23 cellular contexts compared by ENCODE assay signal in the genomic region with DNA sequence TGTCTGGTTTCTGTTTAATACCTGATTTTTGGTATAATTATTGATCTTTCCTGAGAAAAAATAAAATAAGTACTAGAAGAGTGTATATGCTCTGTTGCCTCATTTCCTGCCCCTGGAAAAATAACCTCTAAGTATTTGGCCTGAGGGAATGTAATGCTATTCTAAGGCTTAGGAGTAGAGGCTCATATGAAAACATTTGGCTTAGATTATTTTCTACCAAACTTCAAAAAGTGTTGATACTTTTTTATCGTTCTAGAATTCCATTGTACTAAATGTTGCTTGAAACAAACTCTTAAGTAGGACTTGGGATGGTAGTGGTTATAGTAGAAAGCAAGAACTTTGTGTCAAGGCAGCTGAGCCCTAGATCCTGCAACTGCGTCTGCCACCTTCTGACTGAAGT. TPM values are rescaled to one million over a fixed set of nuclear protein-coding genes. Genes with fewer than 3 reads are reported as not detected.
DNase-seq lines count a peak whose midpoint lies in the region; ATAC-seq, FAIRE-seq and TF ChIP-seq lines count a peak whose summit lies in the region.
"Had no signal": no experiment of that assay in that cellular context is flagged by ENCODE, and none has a peak within 500 bp of the region (broad histone marks: within the 10 kb centered on the region; RNA-seq: fewer than 3 reads in every experiment).

No MANE protein-coding gene starts in this region.

- TF ChIP-seq CTCF in HEK293 (tag by site-specific recombination; IDR thresholded peaks at IDR 0.05), result no peak
- no peak for TF ChIP-seq CTCF in astrocyte (IDR thresholded peaks at IDR 0.05; ENCODE audit: insufficient read depth, low read depth, low read length)
- no peak for TF ChIP-seq CTCF in keratinocyte (optimal IDR thresholded peaks at IDR 0.05 in 1 of 3, IDR thresholded peaks at IDR 0.05 in 1 of 3, conservative IDR thresholded peaks at IDR 0.05 in 1 of 3; ENCODE audit: extremely low read depth in 1 of 3, insufficient read depth in 2 of 3, low read length in 3 of 3)
- TF ChIP-seq CTCF in PC-3 (conservative IDR thresholded peaks at IDR 0.05; ENCODE audit: low read depth, low read length), result no peak

- no peak for ATAC-seq in PC-3
- ATAC-seq: stimulated activated naive CD8-positive, alpha-beta T cell treated with anti-CD3 and anti-CD28 coated beads, Interleukin-15, amount 100 ng/mL, for 72 hours had no signal

- H3K36me3 ChIP-seq in CD4-positive, alpha-beta memory T cell (ENCODE audit: insufficient read depth, low read length), result peaks cover 40% of the 10 kb centered on the region
- H3K36me3 ChIP-seq in HEK293 (ENCODE audit: control insufficient read depth in 2 of 2, insufficient read depth in 1 of 2, low read length in 2 of 2) (peaks cover 6 to 42% of the 10 kb centered on the region in 2 experiments), astrocyte (ENCODE audit: insufficient read depth, low read length) (peaks cover 30% of the 10 kb centered on the region), keratinocyte (ENCODE audit: control insufficient read depth in 2 of 2, extremely low read depth in 1 of 2, insufficient read depth in 2 of 2, low read length in 2 of 2) (peaks cover 8 to 29% of the 10 kb centered on the region in 2 experiments), PC-3 (ENCODE audit: low read depth, low read length) (peaks cover 40% of the 10 kb centered on the region)

- dilution Hi-C loops in keratinocyte (cut with MboI; ENCODE audit: extremely low pct_ligation_motif_present, low sequenced_read_pairs), result no loop called here

- H3K36me3 Mint-ChIP-seq in CD4-positive, alpha-beta memory T cell, result peaks cover 54 to 81% of the 10 kb centered on the region in 2 donors
- H3K36me3 Mint-ChIP-seq in astrocyte (ENCODE audit: low read depth, unreplicated experiment), result peaks cover 13% of the 10 kb centered on the region

- BruUV-seq in PC-3 (replicated peaks; lab: Mats Ljungman, UMichigan), result no TSS peak

- H3K9me2 ChIP-seq in PC-3 (replicated peaks; ENCODE audit: low read length), result no peaks in the 10 kb centered on the region

- CTCF ChIA-PET in CD4-positive, alpha-beta memory T cell (lab: Charles Lee; ENCODE audit: partially characterized antibody), result interaction anchor here (1.5 kb wide), 1 partner anchor 12 kb away, joined by 3 read pairs; no protein-coding TSS in a partner anchor
- CTCF ChIA-PET in HEK293 (lab: Yijun Ruan, JAX) (interaction anchor here (1.0 to 1.7 kb wide), 3 partner anchors 9 to 24 kb away, joined by 3 read pairs; no protein-coding TSS in a partner anchor), PC-3 (lab: Charles Lee) (no interaction called here)

- no peaks in the 10 kb centered on the region for H3K9me3 Mint-ChIP-seq in CD4-positive, alpha-beta memory T cell
- no peaks in the 10 kb centered on the region for H3K9me3 Mint-ChIP-seq in astrocyte (ENCODE audit: unreplicated experiment)
- H3K9me3 Mint-ChIP-seq: activated B cell treated with CpG ODN at 0.5 μM for 24 hours; stimulated activated naive CD8-positive, alpha-beta T cell treated with anti-CD3 and anti-CD28 coated beads, Interleukin-15, amount 100 ng/mL, for 72 hours had no signal

- no peak overlapping the region for H3K27ac ChIP-seq in CD4-positive, alpha-beta memory T cell (ENCODE audit: low read depth, low read length)
- H3K27ac ChIP-seq in HEK293 (ENCODE audit: extremely low read depth, low read depth, low read length) (no peak overlapping the region), astrocyte (ENCODE audit: low read depth, low read length) (no peak overlapping the region), keratinocyte (ENCODE audit: control insufficient read depth, insufficient read depth, low read length) (no peak overlapping the region), PC-3 (ENCODE audit: low read length) (no peak overlapping the region)
- H3K27ac ChIP-seq: hepatocyte, PC-9, SJCRH30, skin epidermis, transverse colon had no signal

- H3K27me3 Mint-ChIP-seq in CD4-positive, alpha-beta memory T cell, result no peaks in the 10 kb centered on the region
- no peaks in the 10 kb centered on the region for H3K27me3 Mint-ChIP-seq in astrocyte (ENCODE audit: low read depth, unreplicated experiment)
- H3K27me3 Mint-ChIP-seq: activated B cell treated with CpG ODN at 0.5 μM for 24 hours; B cell; stimulated activated naive CD8-positive, alpha-beta T cell treated with anti-CD3 and anti-CD28 coated beads, Interleukin-15, amount 100 ng/mL, for 72 hours had no signal

- H3K9ac ChIP-seq in astrocyte (ENCODE audit: low read length) (no peak overlapping the region), keratinocyte (ENCODE audit: control insufficient read depth, extremely low read depth, insufficient read depth, low read length) (no peak overlapping the region), PC-3 (ENCODE audit: low read length) (no peak overlapping the region)

- H3K4me3 Mint-ChIP-seq in CD4-positive, alpha-beta memory T cell, result no peak overlapping the region
- no peak overlapping the region for H3K4me3 Mint-ChIP-seq in astrocyte (ENCODE audit: unreplicated experiment)
- H3K4me3 Mint-ChIP-seq: activated B cell treated with CpG ODN at 0.5 μM for 24 hours; B cell; stimulated activated naive CD8-positive, alpha-beta T cell treated with anti-CD3 and anti-CD28 coated beads, Interleukin-15, amount 100 ng/mL, for 72 hours had no signal

- DNase-seq in CD4-positive, alpha-beta memory T cell, result no peak
- DNase-seq in astrocyte (ENCODE audit: low read depth), result no peak
- no peak for DNase-seq in keratinocyte (ENCODE audit: low read depth, low spot score)
- no peak for DNase-seq in PC-3
- no peak for DNase-seq in NCI-H1417 treated with DMSO at 0.1 percent for 48 hours (lab: John Stamatoyannopoulos, UW)
- DNase-seq in activated CD8-positive, alpha-beta memory T cell treated with anti-CD3 and anti-CD28 coated beads, Interleukin-2, amount 50 U/mL, for 48 hours, result no peak
- DNase-seq: activated B cell treated with CpG ODN at 0.5 μM for 24 hours; activated effector memory CD4-positive, alpha-beta T cell treated with anti-CD3 and anti-CD28 coated beads, Interleukin-2, amount 50 U/mL, for 16 hours; anterior cingulate cortex; cerebellar nuclear complex; islet precursor cell; NCI-H187; NCI-H2227 treated with DMSO at 0.1 percent for 48 hours; PC-9; posterior cingulate gyrus; SJCRH30; stimulated activated naive CD8-positive, alpha-beta T cell treated with anti-CD3 and anti-CD28 coated beads, Interleukin-15, amount 100 ng/mL, for 72 hours; transverse colon had no signal

- no peaks in the 10 kb centered on the region for H3K9me3 ChIP-seq in CD4-positive, alpha-beta memory T cell (ENCODE audit: control insufficient read depth in 1 of 2, low read length in 2 of 2)
- H3K9me3 ChIP-seq in HEK293 (ENCODE audit: control insufficient read depth, insufficient read depth, low read depth, low read length) (no peaks in the 10 kb centered on the region), astrocyte (ENCODE audit: insufficient read depth, low read depth, low read length) (no peaks in the 10 kb centered on the region), keratinocyte (ENCODE audit: control insufficient read depth, low read depth, low read length) (no peaks in the 10 kb centered on the region), PC-3 (ENCODE audit: low read length) (no peaks in the 10 kb centered on the region)
- H3K9me3 ChIP-seq: HAP-1, SJCRH30, transverse colon had no signal

- H3K9me1 ChIP-seq in keratinocyte (ENCODE audit: control insufficient read depth, extremely low read depth, insufficient read depth, low read length), result no peaks in the 10 kb centered on the region

- POLR2A ChIA-PET in CD4-positive, alpha-beta memory T cell (lab: Charles Lee; ENCODE audit: partially characterized antibody), result no interaction called here
- POLR2A ChIA-PET in HEK293 (lab: Yijun Ruan, JAX), result no interaction called here
- POLR2A ChIA-PET in PC-3 (lab: Charles Lee; ENCODE audit: unreplicated experiment), result interaction anchor here (0.5 kb wide), 1 partner anchor 220 kb away, joined by 24 read pairs; no protein-coding TSS in a partner anchor

- H3K27me3 ChIP-seq in CD4-positive, alpha-beta memory T cell (ENCODE audit: insufficient read depth, low read length), result no peaks in the 10 kb centered on the region
- H3K27me3 ChIP-seq in astrocyte (ENCODE audit: insufficient read depth, low read length), result no peaks in the 10 kb centered on the region
- H3K27me3 ChIP-seq in keratinocyte (ENCODE audit: control insufficient read depth, extremely low read depth, insufficient read depth, low read length), result no peaks in the 10 kb centered on the region
- H3K27me3 ChIP-seq in PC-3 (ENCODE audit: low read length), result no peaks in the 10 kb centered on the region
- H3K27me3 ChIP-seq: hepatocyte, SJCRH30, transverse colon had no signal

- no peak overlapping the region for H3K4me3 ChIP-seq in CD4-positive, alpha-beta memory T cell (ENCODE audit: low read length in 2 of 2)
- no peak overlapping the region for H3K4me3 ChIP-seq in HEK293 (ENCODE audit: low read depth, low read length)
- H3K4me3 ChIP-seq in astrocyte (ENCODE audit: insufficient read depth, low read depth, low read length), result no peak overlapping the region
- H3K4me3 ChIP-seq in keratinocyte (ENCODE audit: control insufficient read depth in 2 of 3, extremely low read depth in 1 of 3, insufficient read depth in 2 of 3, low read depth in 1 of 3, low read length in 3 of 3), result no peak overlapping the region
- H3K4me3 ChIP-seq in PC-3 (ENCODE audit: low read length), result no peak overlapping the region
- H3K4me3 ChIP-seq: HAP-1, hepatocyte, PC-9, SJCRH30, skin epidermis, transverse colon had no signal

- no peak overlapping the region for H3K4me2 ChIP-seq in astrocyte (ENCODE audit: low read length)
- H3K4me2 ChIP-seq in keratinocyte (ENCODE audit: control insufficient read depth, extremely low read depth, insufficient read depth, low read depth, low read length), result no peak overlapping the region
- H3K4me2 ChIP-seq in PC-3 (ENCODE audit: low read length), result no peak overlapping the region; the same call in 1 of the 2 replicates
- H3K4me2 ChIP-seq: hepatocyte, PC-9 had no signal

- H3K27ac Mint-ChIP-seq in CD4-positive, alpha-beta memory T cell, result peak overlapping the region in 5 of 7 donors; percentile 21 to 65 (median 54)
- no peak overlapping the region for H3K27ac Mint-ChIP-seq in astrocyte (ENCODE audit: unreplicated experiment)
- H3K27ac Mint-ChIP-seq: activated B cell treated with CpG ODN at 0.5 μM for 24 hours, B cell had no signal

- peaks cover 0 to 10% (median 3%) of the 10 kb centered on the region in 4 donors for H3K4me1 Mint-ChIP-seq in CD4-positive, alpha-beta memory T cell
- H3K4me1 Mint-ChIP-seq in astrocyte (ENCODE audit: low read depth, unreplicated experiment), result peaks cover 24% of the 10 kb centered on the region
- H3K4me1 Mint-ChIP-seq: activated B cell treated with CpG ODN at 0.5 μM for 24 hours, B cell had no signal

- no peaks in the 10 kb centered on the region for H3K4me1 ChIP-seq in CD4-positive, alpha-beta memory T cell (ENCODE audit: insufficient read depth, low read length)
- H3K4me1 ChIP-seq in HEK293 (ENCODE audit: control insufficient read depth, insufficient read depth, low read length) (peaks cover 6% of the 10 kb centered on the region; the same call in 1 of the 2 replicates), astrocyte (ENCODE audit: insufficient read depth, low read length) (no peaks in the 10 kb centered on the region), keratinocyte (ENCODE audit: control insufficient read depth, extremely low read depth, insufficient read depth, low read length) (peaks cover 16% of the 10 kb centered on the region), PC-3 (ENCODE audit: insufficient read depth, low read length) (peaks cover 56% of the 10 kb centered on the region)
- H3K4me1 ChIP-seq: SJCRH30 had no signal

- no peaks in the 10 kb centered on the region for H3F3A ChIP-seq in PC-3 (ENCODE audit: low read length, unreplicated experiment)

- H2AFZ ChIP-seq in astrocyte (ENCODE audit: low read depth, low read length), result no peak overlapping the region
- H2AFZ ChIP-seq in keratinocyte (ENCODE audit: control insufficient read depth, low read length), result no peak overlapping the region
- H2AFZ ChIP-seq in PC-3 (ENCODE audit: low read length), result no peak overlapping the region
- H2AFZ ChIP-seq: hepatocyte, PC-9 had no signal

- FAIRE-seq in astrocyte (lab: Jason Lieb, UNC) (peak; percentile 47), keratinocyte (lab: Jason Lieb, UNC) (peak; percentile 17)

- intact Hi-C loops in CD4-positive, alpha-beta memory T cell (cut with micrococcal nuclease), result no loop called here
- intact Hi-C loops in PC-3 (cut with micrococcal nuclease), result no loop called here

- H3K79me2 ChIP-seq in astrocyte (ENCODE audit: insufficient read depth, low read length) (peaks cover 7% of the 10 kb centered on the region), keratinocyte (ENCODE audit: control insufficient read depth, insufficient read depth, low read length) (peaks cover 1% of the 10 kb centered on the region), PC-3 (ENCODE audit: low read length) (no peaks in the 10 kb centered on the region)
- H3K79me2 ChIP-seq: hepatocyte had no signal

- H4K20me1 ChIP-seq in astrocyte (ENCODE audit: insufficient read depth, low read length) (peaks cover 36% of the 10 kb centered on the region), keratinocyte (ENCODE audit: control insufficient read depth, extremely low read depth, insufficient read depth, low read length) (no peaks in the 10 kb centered on the region), PC-3 (ENCODE audit: low read length) (no peaks in the 10 kb centered on the region)

RNA-seq across cellular contexts. Expression of gene COG3, which starts 57.8 kb away (rescaled TPM):
- total RNA-seq in CD4-positive, alpha-beta memory T cell, result 10 to 100 TPM; 51.1 to 59.8 TPM
- polyA plus RNA-seq in CD4-positive, alpha-beta memory T cell, result 10 to 100 TPM; 28.8 to 29.5 TPM
- 23.9 and 24.9 TPM in 2 replicates for total RNA-seq in astrocyte
- 22.8 to 31.0 TPM (median 24.0 TPM) in 3 replicates for polyA plus RNA-seq in keratinocyte
- 18.2 TPM for polyA plus RNA-seq in keratinocyte (2011; ENCODE audit: low read depth)
- polyA plus RNA-seq in keratinocyte (2011; cell fraction: cytosol; rRNA removed), result 10.4 and 18.9 TPM in 2 replicates
- 34.2 and 41.7 TPM in 2 replicates for polyA plus RNA-seq in keratinocyte (2011; cell fraction: nucleus; rRNA removed)
- 14.7 and 19.2 TPM in 2 replicates for polyA plus RNA-seq in keratinocyte (2012; ENCODE audit: low replicate concordance)
- polyA minus RNA-seq in keratinocyte, result 5.0 to 32.4 TPM (median 19.9 TPM) in 3 replicates
- polyA minus RNA-seq in keratinocyte (2011; cell fraction: cytosol; rRNA and poly(A)+ RNA removed), result 13.4 TPM
- 31.8 and 48.5 TPM in 2 replicates for polyA minus RNA-seq in keratinocyte (2011; cell fraction: nucleus; rRNA and poly(A)+ RNA removed)
- 28.8 and 30.8 TPM in 2 replicates for total RNA-seq in PC-3 (2014; rRNA removed)
